8 cellular contexts compared by ENCODE assay signal in the genomic region with DNA sequence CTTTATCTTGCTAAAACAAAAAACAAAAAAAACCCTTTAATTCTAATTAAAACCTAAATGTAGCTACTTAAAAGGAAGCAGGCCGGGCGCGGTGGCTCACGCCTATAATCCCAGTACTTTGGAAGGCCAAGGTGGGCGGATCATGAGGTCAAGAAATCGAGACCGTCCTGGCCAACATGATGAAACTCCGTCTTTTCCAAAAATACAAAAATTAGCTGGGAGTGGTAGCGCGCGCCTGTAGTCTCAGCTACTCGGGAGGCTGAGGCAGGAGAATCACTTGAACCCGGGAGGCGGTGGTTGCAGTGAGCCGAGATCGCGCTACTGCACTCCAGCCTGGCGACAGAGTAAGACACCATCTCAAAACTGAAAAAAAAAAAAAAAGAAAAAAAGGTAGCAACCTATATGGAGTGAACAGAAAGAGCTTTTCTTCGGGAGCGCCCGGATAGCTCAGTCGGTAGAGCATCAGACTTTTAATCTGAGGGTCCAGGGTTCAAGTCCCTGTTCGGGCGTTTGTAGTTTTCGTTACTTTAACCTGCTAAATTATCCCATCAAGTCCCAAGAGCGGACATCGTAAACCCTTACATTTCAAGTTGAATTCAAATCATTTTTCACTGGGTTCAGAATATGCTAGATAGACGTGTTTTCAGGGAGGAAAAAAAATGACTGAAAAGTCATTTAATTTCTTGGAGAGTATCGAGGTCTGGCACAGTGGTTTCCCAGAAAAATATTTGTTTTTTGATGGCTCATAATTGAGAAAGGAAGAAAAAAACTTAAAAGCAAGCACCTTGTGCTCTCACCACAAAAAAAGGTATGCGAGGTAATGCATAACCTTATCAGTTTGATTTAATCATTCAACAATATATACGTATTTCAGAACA. TPM values are rescaled to one million over a fixed set of nuclear protein-coding genes. Genes with fewer than 3 reads are reported as not detected.
DNase-seq lines count a peak whose midpoint lies in the region; ATAC-seq and TF ChIP-seq lines count a peak whose summit lies in the region.

No MANE protein-coding gene starts in this region.

- DNase-seq in CD8-positive, alpha-beta memory T cell, result peak; percentile 42 to 82 (median 81)
- peak; percentile 93 for DNase-seq in HT1080 (ENCODE audit: low read depth)
- peak; percentile 79 for DNase-seq in NOMO-1 treated with DMSO at 0.1 percent for 48 hours (lab: John Stamatoyannopoulos, UW; ENCODE audit: unreplicated experiment)
- peak; percentile 68 for DNase-seq in activated CD8-positive, alpha-beta memory T cell treated with anti-CD3 and anti-CD28 coated beads, Interleukin-2, amount 50 U/mL, for 4 hours
- peak; percentile 78 for DNase-seq in epithelial cell of proximal tubule (ENCODE audit: low read depth)
- peak; percentile 63 to 91 for DNase-seq in stimulated activated effector memory CD8-positive, alpha-beta T cell treated with anti-CD3 and anti-CD28 coated beads, Interleukin-12 subunit alpha, Interleukin-12 subunit beta, amount 100 ng/mL, for 72 hours (ENCODE audit: low spot score in 2 of 2)

- H3K9ac ChIP-seq in mucosa of stomach (ENCODE audit: low read length), result peak overlapping the region; percentile 85

- no peaks in the 10 kb centered on the region for H3K9me3 ChIP-seq in CD8-positive, alpha-beta memory T cell (ENCODE audit: low read length)
- no peaks in the 10 kb centered on the region for H3K9me3 ChIP-seq in mucosa of stomach (ENCODE audit: control insufficient read depth, low read length)

- peaks cover 0 to 13% of the 10 kb centered on the region in 2 donors for H3K27me3 Mint-ChIP-seq in CD8-positive, alpha-beta memory T cell

- no peaks in the 10 kb centered on the region for H3K27me3 ChIP-seq in CD8-positive, alpha-beta memory T cell (ENCODE audit: insufficient read depth, low read length, poor library complexity, severe bottlenecking)
- H3K27me3 ChIP-seq in mucosa of stomach (ENCODE audit: control insufficient read depth, insufficient read depth, low read length), result no peaks in the 10 kb centered on the region

- peak overlapping the region; percentile 94 to 100 (median 98) for H3K27ac Mint-ChIP-seq in CD8-positive, alpha-beta memory T cell
- H3K27ac Mint-ChIP-seq in stimulated activated effector memory CD8-positive, alpha-beta T cell treated with anti-CD3 and anti-CD28 coated beads, Interleukin-12 subunit alpha, Interleukin-12 subunit beta, amount 100 ng/mL, for 72 hours, result peak overlapping the region; percentile 100

- CTCF ChIA-PET in CD8-positive, alpha-beta memory T cell (lab: Charles Lee), result interaction anchor here (0.8 to 18.2 kb wide), 21 partner anchors 9 to 390 kb away, joined by 3 to 496 read pairs (median 4); a partner anchor contains a TSS

- peaks cover 29 to 40% (median 37%) of the 10 kb centered on the region in 3 donors for H3K4me1 Mint-ChIP-seq in CD8-positive, alpha-beta memory T cell
- H3K4me1 Mint-ChIP-seq in stimulated activated effector memory CD8-positive, alpha-beta T cell treated with anti-CD3 and anti-CD28 coated beads, Interleukin-12 subunit alpha, Interleukin-12 subunit beta, amount 100 ng/mL, for 72 hours, result peaks cover 35% of the 10 kb centered on the region

- H3K36me3 ChIP-seq in CD8-positive, alpha-beta memory T cell (ENCODE audit: insufficient read depth, low read length), result no peaks in the 10 kb centered on the region
- no peaks in the 10 kb centered on the region for H3K36me3 ChIP-seq in mucosa of stomach (ENCODE audit: control insufficient read depth, insufficient read depth, low read length)

- peak; percentile 69 for ATAC-seq in GM21447 (IDR thresholded peaks at IDR 0.05; ENCODE audit: unreplicated experiment)
- ATAC-seq in stimulated activated effector memory CD8-positive, alpha-beta T cell treated with anti-CD3 and anti-CD28 coated beads, Interleukin-12 subunit alpha, Interleukin-12 subunit beta, amount 100 ng/mL, for 72 hours, result peak; percentile 91

- H3K4me1 ChIP-seq in CD8-positive, alpha-beta memory T cell (ENCODE audit: insufficient read depth, low read length), result peaks cover 16% of the 10 kb centered on the region
- peaks cover 8% of the 10 kb centered on the region for H3K4me1 ChIP-seq in mucosa of stomach (ENCODE audit: control insufficient read depth, insufficient read depth, low read length)

- H3K9me3 Mint-ChIP-seq in CD8-positive, alpha-beta memory T cell, result peaks cover 0 to 7% (median 2%) of the 10 kb centered on the region in 5 donors
- H3K9me3 Mint-ChIP-seq in stimulated activated effector memory CD8-positive, alpha-beta T cell treated with anti-CD3 and anti-CD28 coated beads, Interleukin-12 subunit alpha, Interleukin-12 subunit beta, amount 100 ng/mL, for 72 hours, result peaks cover 3% of the 10 kb centered on the region

- TF ChIP-seq CTCF in epithelial cell of proximal tubule (conservative IDR thresholded peaks at IDR 0.05; ENCODE audit: low read depth, low read length), result no peak

- H3K27ac ChIP-seq in CD8-positive, alpha-beta memory T cell (ENCODE audit: low read depth, low read length), result peak overlapping the region; percentile 93

- H3K4me3 Mint-ChIP-seq in CD8-positive, alpha-beta memory T cell, result peak overlapping the region; percentile 89 to 95 (median 93)
- H3K4me3 Mint-ChIP-seq in stimulated activated effector memory CD8-positive, alpha-beta T cell treated with anti-CD3 and anti-CD28 coated beads, Interleukin-12 subunit alpha, Interleukin-12 subunit beta, amount 100 ng/mL, for 72 hours, result peak overlapping the region; percentile 71

- H3K4me3 ChIP-seq in CD8-positive, alpha-beta memory T cell (ENCODE audit: low read length), result peak overlapping the region; percentile 67
- peak overlapping the region; percentile 61 for H3K4me3 ChIP-seq in epithelial cell of proximal tubule (ENCODE audit: low read depth, low read length)
- H3K4me3 ChIP-seq in mucosa of stomach (ENCODE audit: low read length), result peak overlapping the region; percentile 67

- POLR2A ChIA-PET in CD8-positive, alpha-beta memory T cell (lab: Charles Lee), result interaction anchor here (0.7 to 5.0 kb wide), 13 partner anchors 10 to 1239 kb away, joined by 3 to 62 read pairs (median 4); a partner anchor contains a TSS

- peaks cover 0 to 12% (median 0%) of the 10 kb centered on the region in 3 donors for H3K36me3 Mint-ChIP-seq in CD8-positive, alpha-beta memory T cell
- peaks cover 36% of the 10 kb centered on the region for H3K36me3 Mint-ChIP-seq in stimulated activated effector memory CD8-positive, alpha-beta T cell treated with anti-CD3 and anti-CD28 coated beads, Interleukin-12 subunit alpha, Interleukin-12 subunit beta, amount 100 ng/mL, for 72 hours

RNA-seq across cellular contexts. Expression of a gene that starts 9.9 kb away (rescaled TPM):
- 10 to 100 TPM; 80.7 TPM for total RNA-seq in CD8-positive, alpha-beta memory T cell
- polyA plus RNA-seq in CD8-positive, alpha-beta memory T cell, result 13.6 TPM
- total RNA-seq in HT1080 (2014; rRNA removed; shearing (Covaris generic)), result 7.5 and 9.2 TPM in 2 replicates
- 8.4 and 10.3 TPM in 2 replicates for polyA plus RNA-seq in HT1080 (2015; cell fraction: cytosol; rRNA removed)
- polyA plus RNA-seq in HT1080 (2015; cell fraction: nucleus; rRNA removed), result 62.8 and 86.8 TPM in 2 replicates
- total RNA-seq in epithelial cell of proximal tubule, result 6.1 and 11.2 TPM in 2 replicates

RNA-seq across cellular contexts. Expression of a gene that starts 11.7 kb away (rescaled TPM):
- total RNA-seq in CD8-positive, alpha-beta memory T cell, result 10 to 100 TPM; 19.4 to 19.6 TPM
- 2.9 TPM for polyA plus RNA-seq in CD8-positive, alpha-beta memory T cell
- total RNA-seq in HT1080 (2014; rRNA removed; shearing (Covaris generic)), result 2.8 and 4.6 TPM in 2 replicates
- 0.60 and 1.2 TPM in 2 replicates for polyA plus RNA-seq in HT1080 (2015; cell fraction: cytosol; rRNA removed)
- 2.2 and 2.9 TPM in 2 replicates for polyA plus RNA-seq in HT1080 (2015; cell fraction: nucleus; rRNA removed)
- total RNA-seq in epithelial cell of proximal tubule, result 1.0 and 2.1 TPM in 2 replicates

Comparison
In these comparisons a context has a peak if more than half of its experiments do, and no peak if none do; other contexts are left out.
1. Peak in every context shown above with its lines: DNase-seq, ATAC-seq, H3K4me3 ChIP-seq and H3K27ac ChIP-seq.